In genomic region chr2:156399950-156400703, GRCh38 we compare ENCODE assay signal across 1 cellular context.
TF ChIP-seq lines count a peak whose summit lies in the region.

No MANE protein-coding gene starts in this region.

TF ChIP-seq in HepG2, 621 proteins besides CTCF, POLR2A, EP300 and RAD21 (continued from another document and continues in another):
- no peak for TF ChIP-seq RERE (CRISPR knock-in tag; IDR thresholded peaks at IDR 0.05; ENCODE audit: low read depth)
- no peak; the same call in 1 of the 2 replicates for TF ChIP-seq TARDBP (CRISPR knock-in tag; IDR thresholded peaks at IDR 0.05)
- no peak for TF ChIP-seq NFYB (CRISPR knock-in tag; IDR thresholded peaks at IDR 0.05)
- TF ChIP-seq REPIN1 (CRISPR knock-in tag; IDR thresholded peaks at IDR 0.05; ENCODE audit: borderline replicate concordance, low read depth) = no peak
- peak; percentile 15; the same call in 1 of the 2 replicates for TF ChIP-seq ISL2 (CRISPR knock-in tag; IDR thresholded peaks at IDR 0.05)
- TF ChIP-seq ZUFSP (CRISPR knock-in tag; IDR thresholded peaks at IDR 0.05; ENCODE audit: borderline replicate concordance) = no peak
- no peak for TF ChIP-seq ZNF350 (CRISPR knock-in tag; IDR thresholded peaks at IDR 0.05; ENCODE audit: borderline replicate concordance, low read depth)
- no peak for TF ChIP-seq ZNF670 (CRISPR knock-in tag; IDR thresholded peaks at IDR 0.05; ENCODE audit: borderline replicate concordance)
- TF ChIP-seq ZNF564 (CRISPR knock-in tag; IDR thresholded peaks at IDR 0.05) = no peak; the same call in 1 of the 2 replicates
- no peak for TF ChIP-seq RBAK (CRISPR knock-in tag; IDR thresholded peaks at IDR 0.05)
- TF ChIP-seq TOE1 (CRISPR knock-in tag; IDR thresholded peaks at IDR 0.05) = no peak
- TF ChIP-seq HBP1 (CRISPR knock-in tag; IDR thresholded peaks at IDR 0.05; ENCODE audit: low read depth) = no peak
- TF ChIP-seq MED8 (CRISPR knock-in tag; IDR thresholded peaks at IDR 0.05; ENCODE audit: insufficient replicate concordance) = no peak
- TF ChIP-seq ZNF552 (CRISPR knock-in tag; IDR thresholded peaks at IDR 0.05; ENCODE audit: borderline replicate concordance) = no peak
- TF ChIP-seq ZSCAN12 (CRISPR knock-in tag; IDR thresholded peaks at IDR 0.05) = 0 out of 2 replicates have a peak, but pooled peaks have one; percentile 35
- no peak for TF ChIP-seq TEAD2 (CRISPR knock-in tag; IDR thresholded peaks at IDR 0.05)
- no peak for TF ChIP-seq ZNF253 (CRISPR knock-in tag; IDR thresholded peaks at IDR 0.05; ENCODE audit: borderline replicate concordance)
- TF ChIP-seq ZNF280D (CRISPR knock-in tag; IDR thresholded peaks at IDR 0.05) = no peak
- no peak for TF ChIP-seq SNAPC5 (CRISPR knock-in tag; IDR thresholded peaks at IDR 0.05; ENCODE audit: borderline replicate concordance)
- peak; percentile 92 for TF ChIP-seq ZNF800 (CRISPR knock-in tag; IDR thresholded peaks at IDR 0.05)
- TF ChIP-seq CERS6 (CRISPR knock-in tag; IDR thresholded peaks at IDR 0.05) = no peak
- 0 out of 2 replicates have a peak, but pooled peaks have one; percentile 59 for TF ChIP-seq ARID2 (CRISPR knock-in tag; IDR thresholded peaks at IDR 0.05; ENCODE audit: borderline replicate concordance)
- peak; percentile 67 for TF ChIP-seq GABPB1 (CRISPR knock-in tag; IDR thresholded peaks at IDR 0.05)
- TF ChIP-seq HMGXB3 (CRISPR knock-in tag; IDR thresholded peaks at IDR 0.05; ENCODE audit: borderline replicate concordance) = no peak; the same call in 1 of the 2 replicates
- 0 out of 2 replicates have a peak, but pooled peaks have one; percentile 55 for TF ChIP-seq ZNF775 (CRISPR knock-in tag; IDR thresholded peaks at IDR 0.05; ENCODE audit: borderline replicate concordance)
- no peak for TF ChIP-seq ZNF17 (CRISPR knock-in tag; IDR thresholded peaks at IDR 0.05)
- peak; percentile 70; the same call in 1 of the 2 replicates for TF ChIP-seq POGK (CRISPR knock-in tag; conservative IDR thresholded peaks at IDR 0.05)
- TF ChIP-seq ZNF276 (CRISPR knock-in tag; IDR thresholded peaks at IDR 0.05; ENCODE audit: low read depth) = peak; percentile 57; the same call in 1 of the 2 replicates
- no peak for TF ChIP-seq DDIT3 (CRISPR knock-in tag; IDR thresholded peaks at IDR 0.05)
- no peak for TF ChIP-seq CENPT (CRISPR knock-in tag; IDR thresholded peaks at IDR 0.05; ENCODE audit: low read depth)
